Comparison of ENCODE assay signal across 8 cellular contexts in genomic region chr15:34437687-34438086, GRCh38. TPM values are rescaled to one million over a fixed set of nuclear protein-coding genes. Genes with fewer than 3 reads are reported as not detected.
DNase-seq lines count a peak whose midpoint lies in the region; ATAC-seq and TF ChIP-seq lines count a peak whose summit lies in the region.

Gene GOLGA8A (minus strand): TSS chr15:34437808. CDS start chr15:34389691, 48,117 bp downstream.

- ATAC-seq in HG02610 (IDR thresholded peaks at IDR 0.05; ENCODE audit: unreplicated experiment) (peak; percentile 65), left lobe of liver (peak; percentile 39)

- H3K4me3 ChIP-seq in choroid plexus epithelial cell (ENCODE audit: low read depth, low read length), result peak within 1 kb of the TSS; percentile 53

- DNase-seq in GM04504 (ENCODE audit: low read depth) (peak; percentile 32), NCI-H2081 treated with DMSO at 0.1 percent for 48 hours (lab: John Stamatoyannopoulos, UW) (peak; percentile 54), choroid plexus epithelial cell (ENCODE audit: low read depth) (peak; percentile 43), left lobe of liver (ENCODE audit: low spot score) (no peak), amniotic stem cell (lab: John Stamatoyannopoulos, UW) (no peak)
- DNase-seq in activated CD4-positive, alpha-beta T cell treated with anti-CD3 and anti-CD28 coated beads for 24 hours (ENCODE audit: low read depth in 2 of 2), result peak; percentile 76 to 84
- DNase-seq in stimulated activated CD4-positive, alpha-beta T cell treated with anti-CD3 and anti-CD28 coated beads, Interleukin-2, amount 100 ng/mL, for 24 hours, result peak; percentile 84 to 89

- TF ChIP-seq CTCF in choroid plexus epithelial cell (conservative IDR thresholded peaks at IDR 0.05; ENCODE audit: low read depth, low read length), result no peak

RNA-seq across cellular contexts. Expression of gene GOLGA8A, which starts in this region (rescaled TPM):
- 9.0 TPM for total RNA-seq in left lobe of liver

Comparison
In these comparisons a context has a peak if more than half of its experiments do, and no peak if none do; other contexts are left out.
1. DNase-seq: peak in GM04504 (single experiment), NCI-H2081 treated with DMSO at 0.1 percent for 48 hours (single experiment), activated CD4-positive, alpha-beta T cell treated with anti-CD3 and anti-CD28 coated beads for 24 hours (2 of 2), choroid plexus epithelial cell (single experiment) and stimulated activated CD4-positive, alpha-beta T cell treated with anti-CD3 and anti-CD28 coated beads, Interleukin-2, amount 100 ng/mL, for 24 hours (2 of 2); none in left lobe of liver (single experiment) and amniotic stem cell (single experiment).